In the genomic region with DNA sequence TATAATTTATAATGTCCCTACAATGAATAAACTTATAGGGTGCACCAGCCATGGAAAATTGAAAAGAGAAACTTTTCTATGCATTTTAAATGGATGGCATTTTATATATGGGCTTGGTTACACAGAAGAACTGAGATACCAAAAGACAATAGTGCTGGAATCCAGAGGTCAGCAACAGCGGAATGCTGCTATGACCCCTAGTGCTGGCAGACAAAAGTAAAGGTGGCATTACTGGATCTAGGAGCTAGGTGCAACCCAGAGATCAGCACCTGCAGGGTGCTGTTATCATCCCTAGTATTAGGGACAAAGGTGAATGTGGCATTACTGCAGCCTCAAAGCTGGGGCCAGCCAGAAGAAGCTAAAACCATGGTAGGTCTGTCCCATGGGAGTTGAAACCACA, we compare ENCODE assay signal across 17 cellular contexts.
DNase-seq lines count a peak whose midpoint lies in the region; ATAC-seq and TF ChIP-seq lines count a peak whose summit lies in the region.
"Had no signal": no experiment of that assay in that cellular context is flagged by ENCODE, and none has a peak within 500 bp of the region (broad histone marks: within the 10 kb centered on the region; RNA-seq: fewer than 3 reads in every experiment).

No MANE protein-coding gene starts in this region.

- intact Hi-C loops in activated CD4-positive, alpha-beta T cell treated with anti-CD3 and anti-CD28 coated beads for 36 hours (cut with DNase I, micrococcal nuclease), result no loop called here

- WGBS in SK-N-SH (ENCODE audit: low lambda C conversion rate), result 71% methylated on average over 1 of the region's 1 CpG

- POLR2A ChIA-PET in WTC11 (lab: Charles Lee) (no interaction called here), SK-N-SH (lab: Yijun Ruan, JAX) (no interaction called here)
- POLR2A ChIA-PET in activated CD4-positive, alpha-beta T cell treated with anti-CD3 and anti-CD28 coated beads for 36 hours (lab: Charles Lee), result no interaction called here

- H3K9me3 ChIP-seq in BLaER1 (no peaks in the 10 kb centered on the region), neural progenitor cell (ENCODE audit: low read depth) (no peaks in the 10 kb centered on the region), SK-N-SH (no peaks in the 10 kb centered on the region)
- H3K9me3 ChIP-seq: A549; BLaER1 treated with 17β-estradiol and CSF1 and Interleukin-3, amounts not matched to agents 10 nM and 100 nM had no signal

- H3K4me1 ChIP-seq in BLaER1 (peaks cover 14% of the 10 kb centered on the region), neural progenitor cell (peaks cover 9% of the 10 kb centered on the region), SK-N-SH (ENCODE audit: control insufficient read depth in 1 of 2, insufficient read depth in 2 of 2, low read depth in 1 of 2, low read length in 1 of 2) (peaks cover 0 to 14% of the 10 kb centered on the region in 2 experiments; a peak in 2 of 4 replicates)
- H3K4me1 ChIP-seq: A549 had no signal

- H3K36me3 ChIP-seq in BLaER1, result no peaks in the 10 kb centered on the region
- no peaks in the 10 kb centered on the region for H3K36me3 ChIP-seq in neural progenitor cell
- no peaks in the 10 kb centered on the region for H3K36me3 ChIP-seq in SK-N-SH (replicated peaks in 1 of 2; ENCODE audit: control insufficient read depth in 1 of 2, insufficient read depth in 2 of 2, low read length in 1 of 2)
- H3K36me3 ChIP-seq: BLaER1 treated with 17β-estradiol and CSF1 and Interleukin-3, amounts not matched to agents 10 nM and 100 nM had no signal

- no peak overlapping the region for H2AFZ ChIP-seq in neural progenitor cell (replicated peaks)
- H2AFZ ChIP-seq in SK-N-SH (ENCODE audit: low read depth), result no peak overlapping the region

- H3K27me3 Mint-ChIP-seq in WTC11 (ENCODE audit: low read depth) (no peaks in the 10 kb centered on the region), neural progenitor cell (ENCODE audit: insufficient read depth, low read depth) (no peaks in the 10 kb centered on the region)
- no peaks in the 10 kb centered on the region for H3K27me3 Mint-ChIP-seq in activated CD4-positive, alpha-beta T cell treated with anti-CD3 and anti-CD28 coated beads for 36 hours

- no peaks in the 10 kb centered on the region for H3K79me2 ChIP-seq in neural progenitor cell (ENCODE audit: low read depth)
- H3K79me2 ChIP-seq in SK-N-SH (ENCODE audit: insufficient read depth), result no peaks in the 10 kb centered on the region

- no peaks in the 10 kb centered on the region for H3F3A ChIP-seq in neural progenitor cell (ENCODE audit: low read depth)
- H3F3A ChIP-seq in SK-N-SH (replicated peaks; ENCODE audit: insufficient read depth), result no peaks in the 10 kb centered on the region

- DNase-seq in WTC11 (ENCODE audit: low spot score), result no peak
- peak; percentile 43 for DNase-seq in iPS-NIHi11 (ENCODE audit: low spot score)
- peak; percentile 32 for DNase-seq in neural progenitor cell (ENCODE audit: low spot score)
- DNase-seq in activated CD4-positive, alpha-beta T cell treated with anti-CD3 and anti-CD28 coated beads for 36 hours, result no peak
- no peak for DNase-seq in SK-N-SH
- DNase-seq in NCI-H187 treated with DMSO at 0.1 percent for 48 hours (lab: John Stamatoyannopoulos, UW), result no peak
- DNase-seq: Calu3; CD8-positive, alpha-beta T cell; DMS79 treated with DMSO at 0.1 percent for 48 hours; GF-D8; HCEC 1CT; IMR-90 had no signal

- no peaks in the 10 kb centered on the region for H3K36me3 Mint-ChIP-seq in WTC11
- H3K36me3 Mint-ChIP-seq in neural progenitor cell, result no peaks in the 10 kb centered on the region
- no peaks in the 10 kb centered on the region for H3K36me3 Mint-ChIP-seq in activated CD4-positive, alpha-beta T cell treated with anti-CD3 and anti-CD28 coated beads for 36 hours (ENCODE audit: low read depth)
- H3K36me3 Mint-ChIP-seq: CD8-positive, alpha-beta T cell had no signal

- TF ChIP-seq RAD21 in SK-N-SH (IDR thresholded peaks at IDR 0.05; ENCODE audit: low read length), result no peak

- H4K20me1 ChIP-seq in BLaER1 (no peaks in the 10 kb centered on the region), neural progenitor cell (ENCODE audit: low read depth) (no peaks in the 10 kb centered on the region), SK-N-SH (ENCODE audit: insufficient read depth) (no peaks in the 10 kb centered on the region)
- H4K20me1 ChIP-seq: BLaER1 treated with 17β-estradiol and CSF1 and Interleukin-3, amounts not matched to agents 10 nM and 100 nM had no signal

- H3K27me3 ChIP-seq in BLaER1 (no peaks in the 10 kb centered on the region), neural progenitor cell (no peaks in the 10 kb centered on the region), SK-N-SH (ENCODE audit: insufficient read depth) (no peaks in the 10 kb centered on the region)
- H3K27me3 ChIP-seq: BLaER1 treated with 17β-estradiol and CSF1 and Interleukin-3, amounts not matched to agents 10 nM and 100 nM had no signal

- TF ChIP-seq EP300 in SK-N-SH (IDR thresholded peaks at IDR 0.05; ENCODE audit: borderline replicate concordance in 1 of 2, low read depth in 1 of 2, low read length in 1 of 2), result no peak

- no peak overlapping the region for H3K27ac Mint-ChIP-seq in WTC11
- H3K27ac Mint-ChIP-seq in neural progenitor cell, result no peak overlapping the region
- H3K27ac Mint-ChIP-seq in activated CD4-positive, alpha-beta T cell treated with anti-CD3 and anti-CD28 coated beads for 36 hours, result no peak overlapping the region
- H3K27ac Mint-ChIP-seq: CD8-positive, alpha-beta T cell had no signal

- H3K9ac ChIP-seq in BLaER1, result no peak overlapping the region
- no peak overlapping the region for H3K9ac ChIP-seq in neural progenitor cell
- H3K9ac ChIP-seq in SK-N-SH, result no peak overlapping the region
- H3K9ac ChIP-seq: BLaER1 treated with 17β-estradiol and CSF1 and Interleukin-3, amounts not matched to agents 10 nM and 100 nM had no signal

- H3K4me3 ChIP-seq in BLaER1 (no peak overlapping the region), neural progenitor cell (no peak overlapping the region), SK-N-SH (ENCODE audit: low read depth in 2 of 2, low read length in 1 of 2) (no peak overlapping the region)
- H3K4me3 ChIP-seq: A549; BLaER1 treated with 17β-estradiol and CSF1 and Interleukin-3, amounts not matched to agents 10 nM and 100 nM had no signal

- no peak overlapping the region for H3K27ac ChIP-seq in BLaER1
- H3K27ac ChIP-seq in neural progenitor cell, result no peak overlapping the region
- H3K27ac ChIP-seq in SK-N-SH (ENCODE audit: low read depth in 2 of 2, low read length in 1 of 2), result no peak overlapping the region
- H3K27ac ChIP-seq: 22Rv1; A549; BLaER1 treated with 17β-estradiol and CSF1 and Interleukin-3, amounts not matched to agents 10 nM and 100 nM; HL-60 had no signal

- no peaks in the 10 kb centered on the region for H3K9me3 Mint-ChIP-seq in WTC11
- H3K9me3 Mint-ChIP-seq in neural progenitor cell, result no peaks in the 10 kb centered on the region
- no peaks in the 10 kb centered on the region for H3K9me3 Mint-ChIP-seq in activated CD4-positive, alpha-beta T cell treated with anti-CD3 and anti-CD28 coated beads for 36 hours (ENCODE audit: low read depth)
- H3K9me3 Mint-ChIP-seq: CD8-positive, alpha-beta T cell had no signal

- H3K4me3 Mint-ChIP-seq in WTC11 (no peak overlapping the region), neural progenitor cell (no peak overlapping the region)
- no peak overlapping the region for H3K4me3 Mint-ChIP-seq in activated CD4-positive, alpha-beta T cell treated with anti-CD3 and anti-CD28 coated beads for 36 hours
- H3K4me3 Mint-ChIP-seq: CD8-positive, alpha-beta T cell had no signal

- H3K4me2 ChIP-seq in BLaER1 (0 out of 2 replicates have a peak overlapping the region, but pooled peaks have one; percentile 16), neural progenitor cell (no peak overlapping the region), SK-N-SH (no peak overlapping the region)
- H3K4me2 ChIP-seq: A549 had no signal

- no peaks in the 10 kb centered on the region for H3K9me2 ChIP-seq in SK-N-SH

- no peak for TF ChIP-seq CTCF in WTC11 (IDR thresholded peaks at IDR 0.05)
- no peak for TF ChIP-seq CTCF in neural progenitor cell (IDR thresholded peaks at IDR 0.05)
- no peak for TF ChIP-seq CTCF in SK-N-SH (IDR thresholded peaks at IDR 0.05)

- ATAC-seq in WTC11, result peak; percentile 22; the same call in 1 of the 2 replicates
- no peak for ATAC-seq in activated CD4-positive, alpha-beta T cell treated with anti-CD3 and anti-CD28 coated beads for 36 hours
- ATAC-seq: A549; CD8-positive, alpha-beta T cell had no signal

- H3K4me1 Mint-ChIP-seq in WTC11 (no peaks in the 10 kb centered on the region), neural progenitor cell (peaks cover 14% of the 10 kb centered on the region)
- no peaks in the 10 kb centered on the region for H3K4me1 Mint-ChIP-seq in activated CD4-positive, alpha-beta T cell treated with anti-CD3 and anti-CD28 coated beads for 36 hours

- CTCF ChIA-PET in WTC11 (lab: Charles Lee) (no interaction called here), SK-N-SH (lab: Yijun Ruan, JAX) (interaction anchor here (1.1 to 2.1 kb wide), 2 partner anchors 9 to 13 kb away, joined by 3 to 7 read pairs; no protein-coding TSS in a partner anchor)
- CTCF ChIA-PET in activated CD4-positive, alpha-beta T cell treated with anti-CD3 and anti-CD28 coated beads for 36 hours (lab: Charles Lee), result interaction anchor here (1.2 kb wide), 1 partner anchor 9 kb away, joined by 3 read pairs; no protein-coding TSS in a partner anchor

TF ChIP-seq in SK-N-SH, 30 proteins besides CTCF, POLR2A, EP300 and RAD21 (continues in another document):
- no peak for TF ChIP-seq TCF12 (IDR thresholded peaks at IDR 0.05)
- no peak for TF ChIP-seq MXI1 (IDR thresholded peaks at IDR 0.05; ENCODE audit: low read depth, low read length)
- TF ChIP-seq PBX3 (IDR thresholded peaks at IDR 0.05), result no peak

Comparison
In these comparisons a context has a peak if more than half of its experiments do, and no peak if none do; other contexts are left out.
1. DNase-seq: peak in iPS-NIHi11 (single experiment) and neural progenitor cell (single experiment); none in WTC11 (single experiment), activated CD4-positive, alpha-beta T cell treated with anti-CD3 and anti-CD28 coated beads for 36 hours (single experiment), SK-N-SH (single experiment) and NCI-H187 treated with DMSO at 0.1 percent for 48 hours (single experiment).